8 cellular contexts compared by ENCODE assay signal in the genomic region with DNA sequence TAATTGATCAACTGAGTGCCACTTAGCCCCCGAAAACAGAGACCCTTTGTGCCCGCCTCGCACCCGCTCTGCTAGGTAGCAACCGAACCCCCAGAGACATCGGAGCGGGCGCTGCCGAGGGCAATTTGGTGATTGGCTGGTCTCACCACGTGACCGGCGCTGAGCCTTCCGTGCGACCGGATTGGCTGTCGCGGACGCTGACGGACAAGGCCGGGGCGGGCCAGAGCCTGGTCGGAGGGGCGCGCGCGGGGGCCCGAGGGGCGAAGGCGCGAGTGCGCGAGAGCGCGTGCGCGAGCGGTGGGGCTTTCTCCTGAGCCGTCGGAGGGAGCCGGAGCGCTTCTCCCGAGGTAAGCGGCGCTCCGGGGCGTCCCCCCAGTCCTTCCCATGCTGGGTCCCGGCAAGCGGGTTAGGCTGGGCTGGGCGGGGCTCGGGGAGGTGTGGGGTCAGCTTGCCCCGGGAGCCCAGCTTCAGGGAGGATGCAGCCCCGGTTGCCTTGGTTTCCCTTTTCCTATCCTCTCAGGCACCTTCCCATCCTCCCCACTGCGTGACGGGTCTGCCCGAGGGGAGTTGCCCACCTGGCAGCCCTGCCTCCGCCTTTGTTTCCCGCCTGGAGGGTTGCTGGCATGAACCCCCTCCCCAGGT. TPM values are rescaled to one million over a fixed set of nuclear protein-coding genes. Genes with fewer than 3 reads are reported as not detected.
DNase-seq lines count a peak whose midpoint lies in the region; ATAC-seq, FAIRE-seq and TF ChIP-seq lines count a peak whose summit lies in the region.

A gene (plus strand): TSS at position 303 of the 642 bp plus-strand sequence.

- no peak within 1 kb of the TSS for H3K27ac Mint-ChIP-seq in activated naive CD8-positive, alpha-beta T cell treated with anti-CD3 and anti-CD28 coated beads, Interleukin-2, amount 50 U/mL, for 24 hours

- H3K4me2 ChIP-seq in osteoblast (ENCODE audit: insufficient read depth, low read length), result peak within 1 kb of the TSS; percentile 71

- H3K36me3 Mint-ChIP-seq in activated naive CD8-positive, alpha-beta T cell treated with anti-CD3 and anti-CD28 coated beads, Interleukin-2, amount 50 U/mL, for 24 hours (ENCODE audit: low read depth), result no peaks in the 10 kb centered on the region

- DNase-seq in stimulated activated CD4-positive, alpha-beta T cell treated with anti-CD3 and anti-CD28 coated beads, Interleukin-15, amount 100 ng/mL, for 24 hours, result peak; percentile 61
- no peak for DNase-seq in stimulated activated CD4-positive, alpha-beta T cell treated with anti-CD3 and anti-CD28 coated beads, Interleukin-4, amount 100 ng/mL, for 24 hours
- peak; percentile 84 for DNase-seq in NCI-H2227 treated with DMSO at 0.1 percent for 48 hours (lab: John Stamatoyannopoulos, UW)
- peak; percentile 29 for DNase-seq in activated naive CD8-positive, alpha-beta T cell treated with anti-CD3 and anti-CD28 coated beads, Interleukin-2, amount 50 U/mL, for 24 hours
- peak; percentile 92 for DNase-seq in left cardiac atrium
- DNase-seq in osteoblast (ENCODE audit: insufficient read length, low spot score, missing footprints), result peak; percentile 91
- no peak for DNase-seq in GM19239 (ENCODE audit: insufficient read length, low spot score)

- no peaks in the 10 kb centered on the region for H3K36me3 ChIP-seq in osteoblast (ENCODE audit: insufficient read depth, low read length)

- no peak for TF ChIP-seq CTCF in osteoblast (IDR thresholded peaks at IDR 0.05; ENCODE audit: extremely low read depth, low read depth, low read length)

- ATAC-seq in activated naive CD8-positive, alpha-beta T cell treated with anti-CD3 and anti-CD28 coated beads, Interleukin-2, amount 50 U/mL, for 24 hours, result peak; percentile 62
- ATAC-seq in left cardiac atrium (peak; percentile 94 to 96), GM19324 (IDR thresholded peaks at IDR 0.05; ENCODE audit: low FRiP score, unreplicated experiment) (no peak)

- H3K27ac ChIP-seq in osteoblast (ENCODE audit: low read depth, low read length), result no peak within 1 kb of the TSS

- no peak for FAIRE-seq in GM19239 (lab: Jason Lieb, UNC)

- H3K4me3 Mint-ChIP-seq in activated naive CD8-positive, alpha-beta T cell treated with anti-CD3 and anti-CD28 coated beads, Interleukin-2, amount 50 U/mL, for 24 hours, result peak within 1 kb of the TSS; percentile 29

- no peaks in the 10 kb centered on the region for H3K79me2 ChIP-seq in osteoblast (ENCODE audit: insufficient read depth, low read length)

- peak within 1 kb of the TSS; percentile 69 for H3K4me3 ChIP-seq in osteoblast (ENCODE audit: insufficient read depth, low read length)

- H2AFZ ChIP-seq in osteoblast (ENCODE audit: low read length), result peak within 1 kb of the TSS; percentile 76

- intact Hi-C loops in left cardiac atrium (cut with DNase I), result loop anchor here in 1 of 2 donors (10.0 kb wide), 1 partner anchor 303 kb away; no protein-coding TSS in a partner anchor

- no peaks in the 10 kb centered on the region for H3K9me3 Mint-ChIP-seq in activated naive CD8-positive, alpha-beta T cell treated with anti-CD3 and anti-CD28 coated beads, Interleukin-2, amount 50 U/mL, for 24 hours

- H3K4me1 Mint-ChIP-seq in activated naive CD8-positive, alpha-beta T cell treated with anti-CD3 and anti-CD28 coated beads, Interleukin-2, amount 50 U/mL, for 24 hours, result peaks cover 3% of the 10 kb centered on the region

- no peaks in the 10 kb centered on the region for H3K9me3 ChIP-seq in osteoblast (ENCODE audit: low read depth, low read length)

- H3K27me3 Mint-ChIP-seq in activated naive CD8-positive, alpha-beta T cell treated with anti-CD3 and anti-CD28 coated beads, Interleukin-2, amount 50 U/mL, for 24 hours, result peaks cover 49% of the 10 kb centered on the region

- H3K27me3 ChIP-seq in osteoblast (ENCODE audit: insufficient read depth, low read length), result peaks cover 47% of the 10 kb centered on the region

- H4K20me1 ChIP-seq in osteoblast (ENCODE audit: insufficient read depth, low read length), result no peaks in the 10 kb centered on the region

- H3K4me1 ChIP-seq in osteoblast (ENCODE audit: insufficient read depth, low read length), result peaks cover 4% of the 10 kb centered on the region

RNA-seq across cellular contexts. Expression of the gene that starts here (rescaled TPM):
- total RNA-seq in left cardiac atrium (1 to 10 TPM; 7.7 TPM), osteoblast (0.29 and 0.36 TPM in 2 replicates)

Comparison
In these comparisons a context has a peak if more than half of its experiments do, and no peak if none do; other contexts are left out.
1. DNase-seq: peak in stimulated activated CD4-positive, alpha-beta T cell treated with anti-CD3 and anti-CD28 coated beads, Interleukin-15, amount 100 ng/mL, for 24 hours (single experiment), NCI-H2227 treated with DMSO at 0.1 percent for 48 hours (single experiment), activated naive CD8-positive, alpha-beta T cell treated with anti-CD3 and anti-CD28 coated beads, Interleukin-2, amount 50 U/mL, for 24 hours (single experiment) and left cardiac atrium (single experiment); none in stimulated activated CD4-positive, alpha-beta T cell treated with anti-CD3 and anti-CD28 coated beads, Interleukin-4, amount 100 ng/mL, for 24 hours (single experiment) and GM19239 (single experiment).
2. Peak in DNase-seq, H3K4me3 ChIP-seq and H3K4me2 ChIP-seq in osteoblast; RNA of the gene not detected or under 1 TPM.